In the genomic region with DNA sequence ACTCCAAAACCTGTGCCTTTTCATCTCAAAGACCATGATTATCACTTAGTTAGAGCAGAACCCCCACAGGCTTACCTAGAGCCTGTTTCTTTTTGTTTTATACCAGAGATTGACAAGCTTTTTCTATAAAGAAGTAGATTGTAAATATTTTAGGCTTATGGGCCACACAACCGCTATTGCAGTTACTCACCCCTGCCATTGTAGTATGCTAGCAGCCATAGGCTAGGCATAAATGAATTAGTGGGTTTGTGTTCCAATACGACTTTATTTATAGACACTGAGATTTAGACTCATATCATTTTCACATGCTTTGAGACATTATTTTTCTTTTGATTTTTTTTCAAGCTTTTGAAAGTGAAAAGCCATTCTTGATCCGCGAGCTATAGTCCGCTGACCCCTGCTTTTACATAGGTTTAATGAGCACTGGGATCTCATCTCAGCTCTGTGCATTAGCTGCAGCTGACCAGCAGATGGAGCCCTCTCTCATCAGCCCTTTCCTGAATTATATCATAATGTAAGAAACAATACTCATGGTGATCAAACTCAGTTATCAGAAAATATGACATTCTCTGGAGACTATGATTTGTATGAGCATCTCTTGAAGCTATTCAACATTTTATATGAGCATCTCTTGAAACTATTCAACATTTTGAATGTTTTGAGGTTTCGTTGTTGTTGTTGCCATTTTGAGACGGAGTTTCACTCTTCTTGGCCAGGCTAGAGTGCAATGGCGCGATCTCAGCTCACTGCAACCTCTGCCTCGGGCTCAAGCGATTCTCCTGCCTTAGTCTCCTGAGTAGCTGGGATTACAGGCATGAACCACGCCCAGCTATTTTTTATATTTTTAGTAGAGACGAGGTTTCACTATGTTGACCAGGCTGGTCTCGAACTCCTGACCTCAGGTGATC, we compare ENCODE assay signal across 8 cellular contexts.
DNase-seq lines count a peak whose midpoint lies in the region; ATAC-seq and TF ChIP-seq lines count a peak whose summit lies in the region.

No MANE protein-coding gene starts in this region.

- peaks cover 2 to 32% (median 9%) of the 10 kb centered on the region in 3 experiments; a peak in 4 of 7 replicates for H3K36me3 Mint-ChIP-seq in H9 (ENCODE audit: insufficient read depth in 1 of 3, low read depth in 3 of 3)
- no peaks in the 10 kb centered on the region for H3K36me3 Mint-ChIP-seq in activated CD4-positive, alpha-beta T cell treated with anti-CD3 and anti-CD28 coated beads, Interleukin-2, amount 10 ng/mL, durations not matched to agents 7 days and 5 days (ENCODE audit: low read depth)
- H3K36me3 Mint-ChIP-seq in naive thymus-derived CD4-positive, alpha-beta T cell: peaks cover 0 to 38% (median 28%) of the 10 kb centered on the region in 5 donors

- no peak overlapping the region for H3K9ac ChIP-seq in H9 (ENCODE audit: extremely low read depth, insufficient read length, low read length)

- H2AK5ac ChIP-seq in H9 (ENCODE audit: insufficient read length, low read length): no peak overlapping the region

- 0 out of 7 replicates have a peak overlapping the region, but pooled peaks of 1 of the 3 experiments have one; percentile 40 for H3K27ac Mint-ChIP-seq in H9
- no peak overlapping the region for H3K27ac Mint-ChIP-seq in activated CD4-positive, alpha-beta T cell treated with anti-CD3 and anti-CD28 coated beads, Interleukin-2, amount 10 ng/mL, durations not matched to agents 7 days and 5 days
- peak overlapping the region in 1 of 9 donors; percentile 17 for H3K27ac Mint-ChIP-seq in naive thymus-derived CD4-positive, alpha-beta T cell

- no peaks in the 10 kb centered on the region for H3K79me1 ChIP-seq in H9 (ENCODE audit: insufficient read depth, low read depth, low read length, poor library complexity, severe bottlenecking)

- no peak overlapping the region for H3T11ph ChIP-seq in H9 (ENCODE audit: low read length)

- H2BK15ac ChIP-seq in H9 (ENCODE audit: low read depth, low read length): no peak overlapping the region

- no peak overlapping the region for H3K23ac ChIP-seq in H9 (ENCODE audit: insufficient read length, low read depth, low read length)

- no CpG with 5 or more reads among the region's 14 CpGs for WGBS in H9 (ENCODE audit: extremely low coverage, insufficient read length, low lambda C conversion rate)

- H4K8ac ChIP-seq in H9 (replicated peaks; ENCODE audit: insufficient read length, low read depth, low read length): no peak overlapping the region

- no peak overlapping the region for H3K18ac ChIP-seq in H9 (ENCODE audit: insufficient read length, low read depth, low read length)

- DNase-seq in NCI-H2081 (lab: John Stamatoyannopoulos, UW) (peak; percentile 26 to 34), NCI-H2081 treated with DMSO at 0.1 percent for 48 hours (lab: John Stamatoyannopoulos, UW) (no peak), H9 (peak; percentile 45), NCI-H2029 treated with DMSO at 0.1 percent for 48 hours (lab: John Stamatoyannopoulos, UW) (peak; percentile 31), epithelial cell of esophagus (ENCODE audit: low read depth) (peak; percentile 51), NCI-H774 (lab: John Stamatoyannopoulos, UW) (no peak)
- peak; percentile 50 for DNase-seq in activated CD4-positive, alpha-beta T cell treated with anti-CD3 and anti-CD28 coated beads, Interleukin-2, amount 10 ng/mL, durations not matched to agents 7 days and 5 days
- peak in 5 of 9 donors; percentile 16 to 29 (median 24) for DNase-seq in naive thymus-derived CD4-positive, alpha-beta T cell

- CTCF ChIA-PET in activated CD4-positive, alpha-beta T cell treated with anti-CD3 and anti-CD28 coated beads, Interleukin-2, amount 10 ng/mL, durations not matched to agents 7 days and 5 days (lab: Charles Lee): interaction anchor here (0.6 to 1.4 kb wide), 4 partner anchors 9 to 630 kb away, joined by 3 to 8 read pairs (median 4); no protein-coding TSS in a partner anchor
- CTCF ChIA-PET in naive thymus-derived CD4-positive, alpha-beta T cell (lab: Charles Lee): interaction anchor here (0.7 to 2.6 kb wide), 9 partner anchors 11 to 215 kb away, joined by 3 to 12 read pairs (median 4); no protein-coding TSS in a partner anchor

- no peak overlapping the region for H3K4me3 ChIP-seq in epithelial cell of esophagus (ENCODE audit: low read length)
- H3K4me3 ChIP-seq in naive thymus-derived CD4-positive, alpha-beta T cell (ENCODE audit: low read length): no peak overlapping the region

- POLR2A ChIA-PET in activated CD4-positive, alpha-beta T cell treated with anti-CD3 and anti-CD28 coated beads, Interleukin-2, amount 10 ng/mL, durations not matched to agents 7 days and 5 days (lab: Charles Lee): no interaction called here
- POLR2A ChIA-PET in naive thymus-derived CD4-positive, alpha-beta T cell (lab: Charles Lee): no interaction called here

- H2AFZ ChIP-seq in H9 (ENCODE audit: low read length): no peak overlapping the region

- no peak overlapping the region for H2BK20ac ChIP-seq in H9 (ENCODE audit: low read depth, low read length, poor library complexity, severe bottlenecking)

- peaks cover 0 to 36% (median 0%) of the 10 kb centered on the region in 3 experiments for H3K36me3 ChIP-seq in naive thymus-derived CD4-positive, alpha-beta T cell (ENCODE audit: control insufficient read depth in 2 of 3, insufficient read depth in 3 of 3, low read length in 3 of 3)

- no peak overlapping the region for H2BK12ac ChIP-seq in H9 (ENCODE audit: insufficient read length, low read depth, low read length)

- intact Hi-C loops in naive thymus-derived CD4-positive, alpha-beta T cell (cut with micrococcal nuclease): loop anchor here (1.0 kb wide), 4 partner anchors 49 to 664 kb away; no protein-coding TSS in a partner anchor

- H3K56ac ChIP-seq in H9 (ENCODE audit: insufficient read length, low read depth, low read length): no peak overlapping the region

- H3K4ac ChIP-seq in H9 (ENCODE audit: low read depth, low read length): no peak overlapping the region

- H3K79me2 ChIP-seq in H9 (ENCODE audit: insufficient read depth, low read length): no peaks in the 10 kb centered on the region; the same call in 1 of the 2 replicates

- H3K23me2 ChIP-seq in H9 (ENCODE audit: insufficient read length, low read depth, low read length, poor library complexity, severe bottlenecking): no peaks in the 10 kb centered on the region

- H4K91ac ChIP-seq in H9 (ENCODE audit: insufficient read length, low read depth, low read length): no peak overlapping the region

- no peak overlapping the region for H3K27ac ChIP-seq in H9 (ENCODE audit: insufficient read length, low read depth, low read length)
- H3K27ac ChIP-seq in naive thymus-derived CD4-positive, alpha-beta T cell (ENCODE audit: low read depth, low read length): no peak overlapping the region

- no peak overlapping the region for H2BK120ac ChIP-seq in H9 (ENCODE audit: low read depth, low read length, poor library complexity, severe bottlenecking)

- no peak overlapping the region for H3K14ac ChIP-seq in H9 (ENCODE audit: insufficient read depth, low read length)

- H3K4me3 Mint-ChIP-seq in H9: no peak overlapping the region
- no peak overlapping the region for H3K4me3 Mint-ChIP-seq in activated CD4-positive, alpha-beta T cell treated with anti-CD3 and anti-CD28 coated beads, Interleukin-2, amount 10 ng/mL, durations not matched to agents 7 days and 5 days
- no peak overlapping the region for H3K4me3 Mint-ChIP-seq in naive thymus-derived CD4-positive, alpha-beta T cell

- H4K5ac ChIP-seq in H9 (ENCODE audit: insufficient read length, low read depth, low read length): no peak overlapping the region

- peak; percentile 73 for ATAC-seq in naive thymus-derived CD4-positive, alpha-beta T cell

- H2BK5ac ChIP-seq in H9 (ENCODE audit: insufficient read length, low read length): no peak overlapping the region

- H3K27me3 Mint-ChIP-seq in H9 (ENCODE audit: low read depth): no peaks in the 10 kb centered on the region; the same call in 1 of the 2 replicates
- H3K27me3 Mint-ChIP-seq in activated CD4-positive, alpha-beta T cell treated with anti-CD3 and anti-CD28 coated beads, Interleukin-2, amount 10 ng/mL, durations not matched to agents 7 days and 5 days: no peaks in the 10 kb centered on the region
- H3K27me3 Mint-ChIP-seq in naive thymus-derived CD4-positive, alpha-beta T cell: no peaks in the 10 kb centered on the region

- H3K27me3 ChIP-seq in H9 (ENCODE audit: insufficient read depth, low read length): no peaks in the 10 kb centered on the region
- H3K27me3 ChIP-seq in naive thymus-derived CD4-positive, alpha-beta T cell (ENCODE audit: control insufficient read depth in 2 of 2, insufficient read depth in 2 of 2, low read length in 2 of 2): no peaks in the 10 kb centered on the region

- TF ChIP-seq CTCF in H9 (conservative IDR thresholded peaks at IDR 0.05) (peak; percentile 98), epithelial cell of esophagus (IDR thresholded peaks at IDR 0.05; ENCODE audit: insufficient read depth, low read depth, low read length, missing control alignments) (peak; percentile 97)

- H3K4me2 ChIP-seq in H9 (ENCODE audit: insufficient read depth, insufficient read length, low read length): no peak overlapping the region

- no peaks in the 10 kb centered on the region for H3K9me3 ChIP-seq in H9 (ENCODE audit: control insufficient read depth, low read depth, low read length)
- no peaks in the 10 kb centered on the region for H3K9me3 ChIP-seq in naive thymus-derived CD4-positive, alpha-beta T cell (ENCODE audit: control insufficient read depth in 2 of 3, low read length in 3 of 3)

- no peaks in the 10 kb centered on the region for H3K9me3 Mint-ChIP-seq in H9
- no peaks in the 10 kb centered on the region for H3K9me3 Mint-ChIP-seq in activated CD4-positive, alpha-beta T cell treated with anti-CD3 and anti-CD28 coated beads, Interleukin-2, amount 10 ng/mL, durations not matched to agents 7 days and 5 days
- no peaks in the 10 kb centered on the region for H3K9me3 Mint-ChIP-seq in naive thymus-derived CD4-positive, alpha-beta T cell

- H3K4me1 ChIP-seq in H9 (ENCODE audit: insufficient read depth, low read length): no peaks in the 10 kb centered on the region
- H3K4me1 ChIP-seq in naive thymus-derived CD4-positive, alpha-beta T cell (ENCODE audit: control insufficient read depth in 2 of 2, insufficient read depth in 2 of 2, low read length in 2 of 2): no peaks in the 10 kb centered on the region

- H4K20me1 ChIP-seq in H9 (ENCODE audit: control insufficient read depth, insufficient read depth, insufficient read length): no peaks in the 10 kb centered on the region

- H3K4me1 Mint-ChIP-seq in H9: no peaks in the 10 kb centered on the region
- no peaks in the 10 kb centered on the region for H3K4me1 Mint-ChIP-seq in activated CD4-positive, alpha-beta T cell treated with anti-CD3 and anti-CD28 coated beads, Interleukin-2, amount 10 ng/mL, durations not matched to agents 7 days and 5 days
- H3K4me1 Mint-ChIP-seq in naive thymus-derived CD4-positive, alpha-beta T cell: peaks cover 0 to 1% (median 0%) of the 10 kb centered on the region in 7 donors

Comparison
In these comparisons a context has a peak if more than half of its experiments do, and no peak if none do; other contexts are left out.
1. DNase-seq: peak in NCI-H2081 (2 of 2), H9 (single experiment), NCI-H2029 treated with DMSO at 0.1 percent for 48 hours (single experiment), activated CD4-positive, alpha-beta T cell treated with anti-CD3 and anti-CD28 coated beads, Interleukin-2, amount 10 ng/mL, durations not matched to agents 7 days and 5 days (single experiment), epithelial cell of esophagus (single experiment) and naive thymus-derived CD4-positive, alpha-beta T cell (5 of 9); none in NCI-H2081 treated with DMSO at 0.1 percent for 48 hours (single experiment) and NCI-H774 (single experiment).